In the genomic region with DNA sequence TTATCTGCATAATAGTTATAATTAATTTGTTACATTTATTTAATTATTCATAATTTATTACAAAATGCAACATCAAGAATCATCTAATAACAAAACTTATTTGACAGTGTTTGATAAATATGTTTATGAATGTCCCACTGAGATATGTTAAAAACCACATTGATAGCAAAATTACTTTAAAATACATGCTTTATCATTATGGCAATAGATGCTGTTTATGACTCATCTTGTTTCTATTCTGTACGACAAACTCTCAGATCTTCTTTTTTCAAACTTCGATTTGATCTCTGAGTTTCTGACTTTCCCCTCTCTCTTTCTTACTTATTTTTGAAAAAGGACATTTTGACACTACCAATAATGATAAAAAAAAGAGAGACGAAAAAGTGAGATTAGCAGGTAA, we compare ENCODE assay signal across 1 cellular context.
TF ChIP-seq lines count a peak whose summit lies in the region.

No MANE protein-coding gene starts in this region.

TF ChIP-seq in GM12878, 131 proteins besides CTCF, POLR2A, EP300 and RAD21 (continued from another document and continues in another):
- TF ChIP-seq, protein P1, sequence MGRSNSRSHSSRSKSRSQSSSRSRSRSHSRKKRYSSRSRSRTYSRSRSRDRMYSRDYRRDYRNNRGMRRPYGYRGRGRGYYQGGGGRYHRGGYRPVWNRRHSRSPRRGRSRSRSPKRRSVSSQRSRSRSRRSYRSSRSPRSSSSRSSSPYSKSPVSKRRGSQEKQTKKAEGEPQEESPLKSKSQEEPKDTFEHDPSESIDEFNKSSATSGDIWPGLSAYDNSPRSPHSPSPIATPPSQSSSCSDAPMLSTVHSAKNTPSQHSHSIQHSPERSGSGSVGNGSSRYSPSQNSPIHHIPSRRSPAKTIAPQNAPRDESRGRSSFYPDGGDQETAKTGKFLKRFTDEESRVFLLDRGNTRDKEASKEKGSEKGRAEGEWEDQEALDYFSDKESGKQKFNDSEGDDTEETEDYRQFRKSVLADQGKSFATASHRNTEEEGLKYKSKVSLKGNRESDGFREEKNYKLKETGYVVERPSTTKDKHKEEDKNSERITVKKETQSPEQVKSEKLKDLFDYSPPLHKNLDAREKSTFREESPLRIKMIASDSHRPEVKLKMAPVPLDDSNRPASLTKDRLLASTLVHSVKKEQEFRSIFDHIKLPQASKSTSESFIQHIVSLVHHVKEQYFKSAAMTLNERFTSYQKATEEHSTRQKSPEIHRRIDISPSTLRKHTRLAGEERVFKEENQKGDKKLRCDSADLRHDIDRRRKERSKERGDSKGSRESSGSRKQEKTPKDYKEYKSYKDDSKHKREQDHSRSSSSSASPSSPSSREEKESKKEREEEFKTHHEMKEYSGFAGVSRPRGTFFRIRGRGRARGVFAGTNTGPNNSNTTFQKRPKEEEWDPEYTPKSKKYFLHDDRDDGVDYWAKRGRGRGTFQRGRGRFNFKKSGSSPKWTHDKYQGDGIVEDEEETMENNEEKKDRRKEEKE (IDR thresholded peaks at IDR 0.05) = no peak
- TF ChIP-seq NR2C2 (IDR thresholded peaks at IDR 0.05; ENCODE audit: borderline replicate concordance, control insufficient read depth, insufficient read length, low read depth) (no peak), BMI1 (IDR thresholded peaks at IDR 0.05; ENCODE audit: borderline replicate concordance) (peak; percentile 68; the same call in 1 of the 2 replicates), NR2F1 (conservative IDR thresholded peaks at IDR 0.05) (peak; percentile 46; the same call in 1 of the 2 replicates), CREB1 (IDR thresholded peaks at IDR 0.05; ENCODE audit: low read depth) (no peak), HDGF (IDR thresholded peaks at IDR 0.05) (no peak), RFX5 (IDR thresholded peaks at IDR 0.05; ENCODE audit: low read depth, low read length) (no peak), HDAC2 (IDR thresholded peaks at IDR 0.05) (no peak), BRCA1 (IDR thresholded peaks at IDR 0.05; ENCODE audit: low read depth, low read length) (no peak), ZNF24 (IDR thresholded peaks at IDR 0.05) (no peak), SPI1 (IDR thresholded peaks at IDR 0.05; ENCODE audit: borderline replicate concordance, insufficient read depth, low read depth, low read length) (peak; percentile 70; the same call in 1 of the 2 replicates), JUNB (IDR thresholded peaks at IDR 0.05) (peak; percentile 80), SREBF1 (IDR thresholded peaks at IDR 0.05; ENCODE audit: low read length) (0 out of 2 replicates have a peak, but pooled peaks have one; percentile 36), CHD1 (IDR thresholded peaks at IDR 0.05; ENCODE audit: low read depth, low read length) (no peak), PAX5 (IDR thresholded peaks at IDR 0.05; ENCODE audit: borderline replicate concordance, low read depth, low read length) (no peak), ZNF207 (IDR thresholded peaks at IDR 0.05; ENCODE audit: borderline replicate concordance) (no peak), CBX3 (IDR thresholded peaks at IDR 0.05; ENCODE audit: borderline replicate concordance, low read depth) (no peak), MTA2 (IDR thresholded peaks at IDR 0.05; ENCODE audit: low read depth) (peak; percentile 91), TCF3 (IDR thresholded peaks at IDR 0.05; ENCODE audit: borderline replicate concordance, insufficient read depth, low read depth, low read length) (no peak), TAF1 (IDR thresholded peaks at IDR 0.05; ENCODE audit: borderline replicate concordance, low read depth, low read length) (no peak), ZNF217 (IDR thresholded peaks at IDR 0.05) (peak; percentile 42; the same call in 1 of the 2 replicates), BACH1 (IDR thresholded peaks at IDR 0.05; ENCODE audit: borderline replicate concordance) (no peak; the same call in 1 of the 2 replicates), IRF4 (IDR thresholded peaks at IDR 0.05; ENCODE audit: low read depth, low read length) (0 out of 2 replicates have a peak, but pooled peaks have one; percentile 51), NR2C1 (IDR thresholded peaks at IDR 0.05) (no peak), TCF7 (IDR thresholded peaks at IDR 0.05; ENCODE audit: borderline replicate concordance) (peak; percentile 44; the same call in 1 of the 2 replicates), RAD51 (IDR thresholded peaks at IDR 0.05) (no peak), MEF2A (IDR thresholded peaks at IDR 0.05; ENCODE audit: insufficient read depth, low read depth, low read length) (peak; percentile 55; the same call in 1 of the 2 replicates), BHLHE40 (IDR thresholded peaks at IDR 0.05; ENCODE audit: borderline replicate concordance in 1 of 2, low read depth in 2 of 2, low read length in 1 of 2) (peak in 1 of 2 experiments; percentile 16; a peak in 1 of 4 replicates)
- TF ChIP-seq, protein P2, sequence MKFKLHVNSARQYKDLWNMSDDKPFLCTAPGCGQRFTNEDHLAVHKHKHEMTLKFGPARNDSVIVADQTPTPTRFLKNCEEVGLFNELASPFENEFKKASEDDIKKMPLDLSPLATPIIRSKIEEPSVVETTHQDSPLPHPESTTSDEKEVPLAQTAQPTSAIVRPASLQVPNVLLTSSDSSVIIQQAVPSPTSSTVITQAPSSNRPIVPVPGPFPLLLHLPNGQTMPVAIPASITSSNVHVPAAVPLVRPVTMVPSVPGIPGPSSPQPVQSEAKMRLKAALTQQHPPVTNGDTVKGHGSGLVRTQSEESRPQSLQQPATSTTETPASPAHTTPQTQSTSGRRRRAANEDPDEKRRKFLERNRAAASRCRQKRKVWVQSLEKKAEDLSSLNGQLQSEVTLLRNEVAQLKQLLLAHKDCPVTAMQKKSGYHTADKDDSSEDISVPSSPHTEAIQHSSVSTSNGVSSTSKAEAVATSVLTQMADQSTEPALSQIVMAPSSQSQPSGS (IDR thresholded peaks at IDR 0.05; ENCODE audit: low read length) = peak; percentile 75
- TF ChIP-seq, protein P3, sequence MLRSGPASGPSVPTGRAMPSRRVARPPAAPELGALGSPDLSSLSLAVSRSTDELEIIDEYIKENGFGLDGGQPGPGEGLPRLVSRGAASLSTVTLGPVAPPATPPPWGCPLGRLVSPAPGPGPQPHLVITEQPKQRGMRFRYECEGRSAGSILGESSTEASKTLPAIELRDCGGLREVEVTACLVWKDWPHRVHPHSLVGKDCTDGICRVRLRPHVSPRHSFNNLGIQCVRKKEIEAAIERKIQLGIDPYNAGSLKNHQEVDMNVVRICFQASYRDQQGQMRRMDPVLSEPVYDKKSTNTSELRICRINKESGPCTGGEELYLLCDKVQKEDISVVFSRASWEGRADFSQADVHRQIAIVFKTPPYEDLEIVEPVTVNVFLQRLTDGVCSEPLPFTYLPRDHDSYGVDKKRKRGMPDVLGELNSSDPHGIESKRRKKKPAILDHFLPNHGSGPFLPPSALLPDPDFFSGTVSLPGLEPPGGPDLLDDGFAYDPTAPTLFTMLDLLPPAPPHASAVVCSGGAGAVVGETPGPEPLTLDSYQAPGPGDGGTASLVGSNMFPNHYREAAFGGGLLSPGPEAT (IDR thresholded peaks at IDR 0.05; ENCODE audit: low read depth) = peak; percentile 25; the same call in 1 of the 2 replicates
- TF ChIP-seq, protein P4, sequence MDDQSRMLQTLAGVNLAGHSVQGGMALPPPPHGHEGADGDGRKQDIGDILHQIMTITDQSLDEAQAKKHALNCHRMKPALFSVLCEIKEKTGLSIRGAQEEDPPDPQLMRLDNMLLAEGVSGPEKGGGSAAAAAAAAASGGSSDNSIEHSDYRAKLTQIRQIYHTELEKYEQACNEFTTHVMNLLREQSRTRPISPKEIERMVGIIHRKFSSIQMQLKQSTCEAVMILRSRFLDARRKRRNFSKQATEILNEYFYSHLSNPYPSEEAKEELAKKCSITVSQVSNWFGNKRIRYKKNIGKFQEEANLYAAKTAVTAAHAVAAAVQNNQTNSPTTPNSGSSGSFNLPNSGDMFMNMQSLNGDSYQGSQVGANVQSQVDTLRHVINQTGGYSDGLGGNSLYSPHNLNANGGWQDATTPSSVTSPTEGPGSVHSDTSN (IDR thresholded peaks at IDR 0.05; ENCODE audit: insufficient replicate concordance, low read depth, low read length) = no peak
- TF ChIP-seq, protein P5, sequence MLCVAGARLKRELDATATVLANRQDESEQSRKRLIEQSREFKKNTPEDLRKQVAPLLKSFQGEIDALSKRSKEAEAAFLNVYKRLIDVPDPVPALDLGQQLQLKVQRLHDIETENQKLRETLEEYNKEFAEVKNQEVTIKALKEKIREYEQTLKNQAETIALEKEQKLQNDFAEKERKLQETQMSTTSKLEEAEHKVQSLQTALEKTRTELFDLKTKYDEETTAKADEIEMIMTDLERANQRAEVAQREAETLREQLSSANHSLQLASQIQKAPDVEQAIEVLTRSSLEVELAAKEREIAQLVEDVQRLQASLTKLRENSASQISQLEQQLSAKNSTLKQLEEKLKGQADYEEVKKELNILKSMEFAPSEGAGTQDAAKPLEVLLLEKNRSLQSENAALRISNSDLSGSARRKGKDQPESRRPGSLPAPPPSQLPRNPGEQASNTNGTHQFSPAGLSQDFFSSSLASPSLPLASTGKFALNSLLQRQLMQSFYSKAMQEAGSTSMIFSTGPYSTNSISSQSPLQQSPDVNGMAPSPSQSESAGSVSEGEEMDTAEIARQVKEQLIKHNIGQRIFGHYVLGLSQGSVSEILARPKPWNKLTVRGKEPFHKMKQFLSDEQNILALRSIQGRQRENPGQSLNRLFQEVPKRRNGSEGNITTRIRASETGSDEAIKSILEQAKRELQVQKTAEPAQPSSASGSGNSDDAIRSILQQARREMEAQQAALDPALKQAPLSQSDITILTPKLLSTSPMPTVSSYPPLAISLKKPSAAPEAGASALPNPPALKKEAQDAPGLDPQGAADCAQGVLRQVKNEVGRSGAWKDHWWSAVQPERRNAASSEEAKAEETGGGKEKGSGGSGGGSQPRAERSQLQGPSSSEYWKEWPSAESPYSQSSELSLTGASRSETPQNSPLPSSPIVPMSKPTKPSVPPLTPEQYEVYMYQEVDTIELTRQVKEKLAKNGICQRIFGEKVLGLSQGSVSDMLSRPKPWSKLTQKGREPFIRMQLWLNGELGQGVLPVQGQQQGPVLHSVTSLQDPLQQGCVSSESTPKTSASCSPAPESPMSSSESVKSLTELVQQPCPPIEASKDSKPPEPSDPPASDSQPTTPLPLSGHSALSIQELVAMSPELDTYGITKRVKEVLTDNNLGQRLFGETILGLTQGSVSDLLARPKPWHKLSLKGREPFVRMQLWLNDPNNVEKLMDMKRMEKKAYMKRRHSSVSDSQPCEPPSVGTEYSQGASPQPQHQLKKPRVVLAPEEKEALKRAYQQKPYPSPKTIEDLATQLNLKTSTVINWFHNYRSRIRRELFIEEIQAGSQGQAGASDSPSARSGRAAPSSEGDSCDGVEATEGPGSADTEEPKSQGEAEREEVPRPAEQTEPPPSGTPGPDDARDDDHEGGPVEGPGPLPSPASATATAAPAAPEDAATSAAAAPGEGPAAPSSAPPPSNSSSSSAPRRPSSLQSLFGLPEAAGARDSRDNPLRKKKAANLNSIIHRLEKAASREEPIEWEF (IDR thresholded peaks at IDR 0.05; ENCODE audit: insufficient replicate concordance, low read depth, low read length) = peak; percentile 74
- TF ChIP-seq, protein P6, sequence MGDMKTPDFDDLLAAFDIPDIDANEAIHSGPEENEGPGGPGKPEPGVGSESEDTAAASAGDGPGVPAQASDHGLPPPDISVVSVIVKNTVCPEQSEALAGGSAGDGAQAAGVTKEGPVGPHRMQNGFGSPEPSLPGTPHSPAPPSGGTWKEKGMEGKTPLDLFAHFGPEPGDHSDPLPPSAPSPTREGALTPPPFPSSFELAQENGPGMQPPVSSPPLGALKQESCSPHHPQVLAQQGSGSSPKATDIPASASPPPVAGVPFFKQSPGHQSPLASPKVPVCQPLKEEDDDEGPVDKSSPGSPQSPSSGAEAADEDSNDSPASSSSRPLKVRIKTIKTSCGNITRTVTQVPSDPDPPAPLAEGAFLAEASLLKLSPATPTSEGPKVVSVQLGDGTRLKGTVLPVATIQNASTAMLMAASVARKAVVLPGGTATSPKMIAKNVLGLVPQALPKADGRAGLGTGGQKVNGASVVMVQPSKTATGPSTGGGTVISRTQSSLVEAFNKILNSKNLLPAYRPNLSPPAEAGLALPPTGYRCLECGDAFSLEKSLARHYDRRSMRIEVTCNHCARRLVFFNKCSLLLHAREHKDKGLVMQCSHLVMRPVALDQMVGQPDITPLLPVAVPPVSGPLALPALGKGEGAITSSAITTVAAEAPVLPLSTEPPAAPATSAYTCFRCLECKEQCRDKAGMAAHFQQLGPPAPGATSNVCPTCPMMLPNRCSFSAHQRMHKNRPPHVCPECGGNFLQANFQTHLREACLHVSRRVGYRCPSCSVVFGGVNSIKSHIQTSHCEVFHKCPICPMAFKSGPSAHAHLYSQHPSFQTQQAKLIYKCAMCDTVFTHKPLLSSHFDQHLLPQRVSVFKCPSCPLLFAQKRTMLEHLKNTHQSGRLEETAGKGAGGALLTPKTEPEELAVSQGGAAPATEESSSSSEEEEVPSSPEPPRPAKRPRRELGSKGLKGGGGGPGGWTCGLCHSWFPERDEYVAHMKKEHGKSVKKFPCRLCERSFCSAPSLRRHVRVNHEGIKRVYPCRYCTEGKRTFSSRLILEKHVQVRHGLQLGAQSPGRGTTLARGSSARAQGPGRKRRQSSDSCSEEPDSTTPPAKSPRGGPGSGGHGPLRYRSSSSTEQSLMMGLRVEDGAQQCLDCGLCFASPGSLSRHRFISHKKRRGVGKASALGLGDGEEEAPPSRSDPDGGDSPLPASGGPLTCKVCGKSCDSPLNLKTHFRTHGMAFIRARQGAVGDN (IDR thresholded peaks at IDR 0.05) = no peak
- TF ChIP-seq, protein P7, sequence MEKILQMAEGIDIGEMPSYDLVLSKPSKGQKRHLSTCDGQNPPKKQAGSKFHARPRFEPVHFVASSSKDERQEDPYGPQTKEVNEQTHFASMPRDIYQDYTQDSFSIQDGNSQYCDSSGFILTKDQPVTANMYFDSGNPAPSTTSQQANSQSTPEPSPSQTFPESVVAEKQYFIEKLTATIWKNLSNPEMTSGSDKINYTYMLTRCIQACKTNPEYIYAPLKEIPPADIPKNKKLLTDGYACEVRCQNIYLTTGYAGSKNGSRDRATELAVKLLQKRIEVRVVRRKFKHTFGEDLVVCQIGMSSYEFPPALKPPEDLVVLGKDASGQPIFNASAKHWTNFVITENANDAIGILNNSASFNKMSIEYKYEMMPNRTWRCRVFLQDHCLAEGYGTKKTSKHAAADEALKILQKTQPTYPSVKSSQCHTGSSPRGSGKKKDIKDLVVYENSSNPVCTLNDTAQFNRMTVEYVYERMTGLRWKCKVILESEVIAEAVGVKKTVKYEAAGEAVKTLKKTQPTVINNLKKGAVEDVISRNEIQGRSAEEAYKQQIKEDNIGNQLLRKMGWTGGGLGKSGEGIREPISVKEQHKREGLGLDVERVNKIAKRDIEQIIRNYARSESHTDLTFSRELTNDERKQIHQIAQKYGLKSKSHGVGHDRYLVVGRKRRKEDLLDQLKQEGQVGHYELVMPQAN (conservative IDR thresholded peaks at IDR 0.05) = no peak
- TF ChIP-seq, protein P8, sequence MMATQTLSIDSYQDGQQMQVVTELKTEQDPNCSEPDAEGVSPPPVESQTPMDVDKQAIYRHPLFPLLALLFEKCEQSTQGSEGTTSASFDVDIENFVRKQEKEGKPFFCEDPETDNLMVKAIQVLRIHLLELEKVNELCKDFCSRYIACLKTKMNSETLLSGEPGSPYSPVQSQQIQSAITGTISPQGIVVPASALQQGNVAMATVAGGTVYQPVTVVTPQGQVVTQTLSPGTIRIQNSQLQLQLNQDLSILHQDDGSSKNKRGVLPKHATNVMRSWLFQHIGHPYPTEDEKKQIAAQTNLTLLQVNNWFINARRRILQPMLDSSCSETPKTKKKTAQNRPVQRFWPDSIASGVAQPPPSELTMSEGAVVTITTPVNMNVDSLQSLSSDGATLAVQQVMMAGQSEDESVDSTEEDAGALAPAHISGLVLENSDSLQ (IDR thresholded peaks at IDR 0.05) = peak; percentile 69
